8 cellular contexts compared by ENCODE assay signal in genomic region chr10:47261121-47261520, GRCh38. TPM values are rescaled to one million over a fixed set of nuclear protein-coding genes. Genes with fewer than 3 reads are reported as not detected.
DNase-seq lines count a peak whose midpoint lies in the region; ATAC-seq and TF ChIP-seq lines count a peak whose summit lies in the region.

No MANE protein-coding gene starts in this region.

- in situ Hi-C loops in GM23248 (cut with MboI) = no loop called here

- no peak for TF ChIP-seq CTCF in WTC11 (IDR thresholded peaks at IDR 0.05)

- H3K4me3 ChIP-seq in GM23248 = no peak overlapping the region

- no peak overlapping the region for H3K9ac ChIP-seq in GM23248

- H2AFZ ChIP-seq in GM23248 = no peak overlapping the region

- no peaks in the 10 kb centered on the region for H3K79me2 ChIP-seq in GM23248 (ENCODE audit: insufficient read depth)

- H3K4me1 Mint-ChIP-seq in WTC11 = peaks cover 3% of the 10 kb centered on the region; the same call in 1 of the 2 replicates

- no peaks in the 10 kb centered on the region for H3K27me3 Mint-ChIP-seq in WTC11 (ENCODE audit: low read depth)

- no peaks in the 10 kb centered on the region for H4K20me1 ChIP-seq in GM23248 (ENCODE audit: insufficient read depth)

- ATAC-seq in GM18508 (IDR thresholded peaks at IDR 0.05; ENCODE audit: insufficient read depth, unreplicated experiment) (peak; percentile 96), HG02610 (IDR thresholded peaks at IDR 0.05; ENCODE audit: unreplicated experiment) (peak; percentile 96), WTC11 (no peak)

- H3F3A ChIP-seq in GM23248 (ENCODE audit: insufficient read depth) = peaks cover 5% of the 10 kb centered on the region; the same call in 1 of the 2 replicates

- H3K36me3 ChIP-seq in GM23248 (ENCODE audit: low read depth) = no peaks in the 10 kb centered on the region

- no peaks in the 10 kb centered on the region for H3K9me2 ChIP-seq in GM23248 (ENCODE audit: insufficient read depth)

- no peaks in the 10 kb centered on the region for H3K36me3 Mint-ChIP-seq in WTC11

- DNase-seq in NOMO-1 treated with DMSO at 0.1 percent for 48 hours (lab: John Stamatoyannopoulos, UW; ENCODE audit: unreplicated experiment) = peak; percentile 79
- DNase-seq in germinal center (ENCODE audit: low spot score) = peak; percentile 74
- no peak for DNase-seq in WTC11 (ENCODE audit: low spot score)
- DNase-seq in mucosa of gallbladder (ENCODE audit: low spot score) = no peak
- no peak for DNase-seq in dermis blood vessel endothelial cell
- DNase-seq in GM23248 = no peak

- H3K4me2 ChIP-seq in GM23248 (ENCODE audit: unreplicated experiment) = no peak overlapping the region

- 50 to 65% methylated on average over 1 of the region's 1 CpG for WGBS in GM23248 (ENCODE audit: low coverage in 1 of 2, low lambda C conversion rate in 2 of 2, missing lambda C conversion rate in 2 of 2), 2 experiments

- H3K27ac ChIP-seq in GM23248 = no peak overlapping the region

- peaks cover 60% of the 10 kb centered on the region for H3K27me3 ChIP-seq in GM23248 (replicated peaks; ENCODE audit: insufficient read depth)

- CTCF ChIA-PET in WTC11 (lab: Charles Lee) = interaction anchor here (1.1 to 1.8 kb wide), 2 partner anchors 27 to 35 kb away, joined by 3 to 6 read pairs; no protein-coding TSS in a partner anchor

- no peaks in the 10 kb centered on the region for H3K9me3 ChIP-seq in GM23248 (ENCODE audit: low read depth)

- POLR2A ChIA-PET in WTC11 (lab: Charles Lee) = no interaction called here

- no peaks in the 10 kb centered on the region for H3K4me1 ChIP-seq in GM23248 (ENCODE audit: insufficient read depth)

- peaks cover 29% of the 10 kb centered on the region for H3K9me3 Mint-ChIP-seq in WTC11

- H3K27ac Mint-ChIP-seq in WTC11 = no peak overlapping the region

- H3K4me3 Mint-ChIP-seq in WTC11 = no peak overlapping the region

TF ChIP-seq in WTC11, 78 proteins besides CTCF, POLR2A, EP300 and RAD21 (continues in another document):
- TF ChIP-seq, protein P1, sequence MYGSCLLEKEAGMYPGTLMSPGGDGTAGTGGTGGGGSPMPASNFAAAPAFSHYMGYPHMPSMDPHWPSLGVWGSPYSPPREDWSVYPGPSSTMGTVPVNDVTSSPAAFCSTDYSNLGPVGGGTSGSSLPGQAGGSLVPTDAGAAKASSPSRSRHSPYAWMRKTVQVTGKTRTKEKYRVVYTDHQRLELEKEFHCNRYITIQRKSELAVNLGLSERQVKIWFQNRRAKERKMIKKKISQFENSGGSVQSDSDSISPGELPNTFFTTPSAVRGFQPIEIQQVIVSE (CRISPR knock-in tag; IDR thresholded peaks at IDR 0.05; ENCODE audit: borderline replicate concordance) = no peak
- TF ChIP-seq ZNF396 (CRISPR knock-in tag; IDR thresholded peaks at IDR 0.05; ENCODE audit: borderline replicate concordance) (no peak), FOXP1 (CRISPR knock-in tag; IDR thresholded peaks at IDR 0.05; ENCODE audit: borderline replicate concordance) (no peak), ZNF317 (CRISPR knock-in tag; IDR thresholded peaks at IDR 0.05; ENCODE audit: borderline replicate concordance, low read depth) (no peak), TEAD1 (CRISPR knock-in tag; IDR thresholded peaks at IDR 0.05) (no peak), ZNF121 (CRISPR knock-in tag; IDR thresholded peaks at IDR 0.05) (no peak), ZNF219 (CRISPR knock-in tag; IDR thresholded peaks at IDR 0.05; ENCODE audit: borderline replicate concordance) (no peak), CREB1 (CRISPR knock-in tag; IDR thresholded peaks at IDR 0.05) (no peak), NR3C1 (CRISPR knock-in tag; conservative IDR thresholded peaks at IDR 0.05; ENCODE audit: low read depth) (no peak), STAT6 (CRISPR knock-in tag; conservative IDR thresholded peaks at IDR 0.05; ENCODE audit: low read depth) (no peak), ELF4 (CRISPR knock-in tag; IDR thresholded peaks at IDR 0.05; ENCODE audit: low read depth) (no peak), SMAD4 (CRISPR knock-in tag; IDR thresholded peaks at IDR 0.05) (no peak)
- TF ChIP-seq, protein P2, sequence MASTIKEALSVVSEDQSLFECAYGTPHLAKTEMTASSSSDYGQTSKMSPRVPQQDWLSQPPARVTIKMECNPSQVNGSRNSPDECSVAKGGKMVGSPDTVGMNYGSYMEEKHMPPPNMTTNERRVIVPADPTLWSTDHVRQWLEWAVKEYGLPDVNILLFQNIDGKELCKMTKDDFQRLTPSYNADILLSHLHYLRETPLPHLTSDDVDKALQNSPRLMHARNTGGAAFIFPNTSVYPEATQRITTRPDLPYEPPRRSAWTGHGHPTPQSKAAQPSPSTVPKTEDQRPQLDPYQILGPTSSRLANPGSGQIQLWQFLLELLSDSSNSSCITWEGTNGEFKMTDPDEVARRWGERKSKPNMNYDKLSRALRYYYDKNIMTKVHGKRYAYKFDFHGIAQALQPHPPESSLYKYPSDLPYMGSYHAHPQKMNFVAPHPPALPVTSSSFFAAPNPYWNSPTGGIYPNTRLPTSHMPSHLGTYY (CRISPR knock-in tag; IDR thresholded peaks at IDR 0.05) = no peak
- TF ChIP-seq, protein P3, sequence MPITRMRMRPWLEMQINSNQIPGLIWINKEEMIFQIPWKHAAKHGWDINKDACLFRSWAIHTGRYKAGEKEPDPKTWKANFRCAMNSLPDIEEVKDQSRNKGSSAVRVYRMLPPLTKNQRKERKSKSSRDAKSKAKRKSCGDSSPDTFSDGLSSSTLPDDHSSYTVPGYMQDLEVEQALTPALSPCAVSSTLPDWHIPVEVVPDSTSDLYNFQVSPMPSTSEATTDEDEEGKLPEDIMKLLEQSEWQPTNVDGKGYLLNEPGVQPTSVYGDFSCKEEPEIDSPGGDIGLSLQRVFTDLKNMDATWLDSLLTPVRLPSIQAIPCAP (CRISPR knock-in tag; IDR thresholded peaks at IDR 0.05) = no peak
- TF ChIP-seq, protein P4, sequence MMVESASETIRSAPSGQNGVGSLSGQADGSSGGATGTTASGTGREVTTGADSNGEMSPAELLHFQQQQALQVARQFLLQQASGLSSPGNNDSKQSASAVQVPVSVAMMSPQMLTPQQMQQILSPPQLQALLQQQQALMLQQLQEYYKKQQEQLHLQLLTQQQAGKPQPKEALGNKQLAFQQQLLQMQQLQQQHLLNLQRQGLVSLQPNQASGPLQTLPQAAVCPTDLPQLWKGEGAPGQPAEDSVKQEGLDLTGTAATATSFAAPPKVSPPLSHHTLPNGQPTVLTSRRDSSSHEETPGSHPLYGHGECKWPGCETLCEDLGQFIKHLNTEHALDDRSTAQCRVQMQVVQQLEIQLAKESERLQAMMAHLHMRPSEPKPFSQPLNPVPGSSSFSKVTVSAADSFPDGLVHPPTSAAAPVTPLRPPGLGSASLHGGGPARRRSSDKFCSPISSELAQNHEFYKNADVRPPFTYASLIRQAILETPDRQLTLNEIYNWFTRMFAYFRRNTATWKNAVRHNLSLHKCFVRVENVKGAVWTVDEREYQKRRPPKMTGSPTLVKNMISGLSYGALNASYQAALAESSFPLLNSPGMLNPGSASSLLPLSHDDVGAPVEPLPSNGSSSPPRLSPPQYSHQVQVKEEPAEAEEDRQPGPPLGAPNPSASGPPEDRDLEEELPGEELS (CRISPR knock-in tag; IDR thresholded peaks at IDR 0.05) = no peak
- TF ChIP-seq, protein P5, sequence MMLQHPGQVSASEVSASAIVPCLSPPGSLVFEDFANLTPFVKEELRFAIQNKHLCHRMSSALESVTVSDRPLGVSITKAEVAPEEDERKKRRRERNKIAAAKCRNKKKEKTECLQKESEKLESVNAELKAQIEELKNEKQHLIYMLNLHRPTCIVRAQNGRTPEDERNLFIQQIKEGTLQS (CRISPR knock-in tag; conservative IDR thresholded peaks at IDR 0.05) = no peak

RNA-seq across cellular contexts. Expression of gene GDF10, which starts 38.9 kb away (rescaled TPM):
- total RNA-seq in WTC11 (2021) (0.09 to 0.24 TPM (median 0.18 TPM) in 3 replicates), mucosa of gallbladder (0.52 TPM), dermis blood vessel endothelial cell (not detected in 2 replicates)
- 0.22 TPM in 1 of 2 replicates, not detected in the other for total RNA-seq in GM23248 (2014; rRNA removed; shearing (Covaris generic))
- 0.08 TPM in 1 of 2 replicates, not detected in the other for polyA plus RNA-seq in GM23248 (2016; fragmentation: Nextera tagmentation; extraction: Ambion mirVana)

Comparison
In these comparisons a context has a peak if more than half of its experiments do, and no peak if none do; other contexts are left out.
1. DNase-seq: peak in NOMO-1 treated with DMSO at 0.1 percent for 48 hours (single experiment) and germinal center (single experiment); none in WTC11 (single experiment), mucosa of gallbladder (single experiment), dermis blood vessel endothelial cell (single experiment) and GM23248 (single experiment).